In genomic region chr3:130743354-130743753, GRCh38 we compare ENCODE assay signal across 16 cellular contexts. TPM values are rescaled to one million over a fixed set of nuclear protein-coding genes. Genes with fewer than 3 reads are reported as not detected.
DNase-seq lines count a peak whose midpoint lies in the region; ATAC-seq and TF ChIP-seq lines count a peak whose summit lies in the region.
"Had no signal": no experiment of that assay in that cellular context is flagged by ENCODE, and none has a peak within 500 bp of the region (broad histone marks: within the 10 kb centered on the region; RNA-seq: fewer than 3 reads in every experiment).

No MANE protein-coding gene starts in this region.

- peaks cover 25% of the 10 kb centered on the region for H4K20me1 ChIP-seq in Loucy (ENCODE audit: insufficient read depth, low read length, poor library complexity, severe bottlenecking)
- H4K20me1 ChIP-seq in mammary epithelial cell (ENCODE audit: insufficient read depth, low read length), result no peaks in the 10 kb centered on the region
- H4K20me1 ChIP-seq in smooth muscle cell (ENCODE audit: low read depth), result no peaks in the 10 kb centered on the region

- H3K27me3 Mint-ChIP-seq in activated naive CD4-positive, alpha-beta T cell treated with anti-CD3 and anti-CD28 coated beads, Interleukin-2, amount 50 U/mL, for 24 hours, result no peaks in the 10 kb centered on the region
- no peaks in the 10 kb centered on the region for H3K27me3 Mint-ChIP-seq in activated naive CD4-positive, alpha-beta T cell treated with anti-CD3 and anti-CD28 coated beads, Interleukin-2, amount 10 ng/mL, durations not matched to agents 7 days and 5 days
- H3K27me3 Mint-ChIP-seq: activated CD4-positive, alpha-beta memory T cell treated with anti-CD3 and anti-CD28 coated beads, Interleukin-2, amount 10 ng/mL, durations not matched to agents 7 days and 5 days had no signal

- H2AFZ ChIP-seq in Loucy (ENCODE audit: low read length) (no peak overlapping the region), mammary epithelial cell (ENCODE audit: low read depth, low read length) (no peak overlapping the region), smooth muscle cell (ENCODE audit: low read depth) (no peak overlapping the region)
- H2AFZ ChIP-seq: parathyroid adenoma had no signal

- H3K27me3 ChIP-seq in Loucy (ENCODE audit: insufficient read depth, low read length, poor library complexity, severe bottlenecking) (no peaks in the 10 kb centered on the region), mammary epithelial cell (ENCODE audit: insufficient read depth, low read length) (no peaks in the 10 kb centered on the region), smooth muscle cell (ENCODE audit: low read depth) (no peaks in the 10 kb centered on the region)
- H3K27me3 ChIP-seq: brain microvascular endothelial cell, vagina had no signal

- peaks cover 31% of the 10 kb centered on the region for H3K36me3 Mint-ChIP-seq in activated naive CD4-positive, alpha-beta T cell treated with anti-CD3 and anti-CD28 coated beads, Interleukin-2, amount 50 U/mL, for 24 hours
- H3K36me3 Mint-ChIP-seq in activated naive CD4-positive, alpha-beta T cell treated with anti-CD3 and anti-CD28 coated beads, Interleukin-2, amount 10 ng/mL, durations not matched to agents 7 days and 5 days, result peaks cover 38% of the 10 kb centered on the region

- CTCF ChIA-PET in activated naive CD4-positive, alpha-beta T cell treated with anti-CD3 and anti-CD28 coated beads, Interleukin-2, amount 10 ng/mL, durations not matched to agents 7 days and 5 days (lab: Charles Lee), result interaction anchor here (0.5 to 0.6 kb wide), 3 partner anchors 35 to 110 kb away, joined by 3 read pairs; no protein-coding TSS in a partner anchor
- CTCF ChIA-PET in mammary epithelial cell (lab: Charles Lee; ENCODE audit: low non-redundant PET), result no interaction called here

- H3K9ac ChIP-seq in Loucy (ENCODE audit: low read depth, low read length, poor library complexity, severe bottlenecking) (peak overlapping the region; percentile 52), mammary epithelial cell (ENCODE audit: insufficient read depth, low read length) (no peak overlapping the region), smooth muscle cell (ENCODE audit: low read depth) (no peak overlapping the region)
- H3K9ac ChIP-seq: parathyroid adenoma had no signal

- H3K27ac ChIP-seq in mammary epithelial cell (ENCODE audit: insufficient read depth, low read depth, low read length), result no peak overlapping the region
- no peak overlapping the region for H3K27ac ChIP-seq in smooth muscle cell (ENCODE audit: low read depth)
- H3K27ac ChIP-seq: brain microvascular endothelial cell, parathyroid adenoma, vagina had no signal

- peak overlapping the region; percentile 98 for H3K4me2 ChIP-seq in Loucy (ENCODE audit: low read depth, low read length, poor library complexity, severe bottlenecking)
- H3K4me2 ChIP-seq in mammary epithelial cell (ENCODE audit: insufficient read depth, low read depth, low read length), result peak overlapping the region; percentile 20
- peak overlapping the region; percentile 23 for H3K4me2 ChIP-seq in smooth muscle cell

- no peak for DNase-seq in activated naive CD4-positive, alpha-beta T cell treated with anti-CD3 and anti-CD28 coated beads, Interleukin-2, amount 10 ng/mL, durations not matched to agents 7 days and 5 days
- DNase-seq in mammary epithelial cell, result no peak
- no peak for DNase-seq in smooth muscle cell (lab: John Stamatoyannopoulos, UW; ENCODE audit: unreplicated experiment)
- no peak for DNase-seq in DMS153 treated with DMSO at 0.1 percent for 48 hours (lab: John Stamatoyannopoulos, UW; ENCODE audit: unreplicated experiment)
- DNase-seq: activated CD4-positive, alpha-beta memory T cell treated with anti-CD3 and anti-CD28 coated beads, Interleukin-2, amount 10 ng/mL, durations not matched to agents 7 days and 5 days; brain microvascular endothelial cell; kidney glomerular epithelial cell; NCI-H187; NCI-H510A; stimulated activated CD4-positive, alpha-beta T cell treated with anti-CD3 and anti-CD28 coated beads, Interleukin-12 subunit alpha, Interleukin-12 subunit beta, amount 100 ng/mL, for 4 hours had no signal

- H3K9me3 ChIP-seq in Loucy (ENCODE audit: insufficient read depth, low read depth, low read length) (no peaks in the 10 kb centered on the region), mammary epithelial cell (replicated peaks; ENCODE audit: insufficient read depth, low read length) (no peaks in the 10 kb centered on the region), smooth muscle cell (replicated peaks; ENCODE audit: low read depth) (no peaks in the 10 kb centered on the region)
- H3K9me3 ChIP-seq: vagina had no signal

- TF ChIP-seq CTCF in Loucy (conservative IDR thresholded peaks at IDR 0.05; ENCODE audit: low read length) (no peak), mammary epithelial cell (conservative IDR thresholded peaks at IDR 0.05 in 1 of 2, IDR thresholded peaks at IDR 0.05 in 1 of 2; ENCODE audit: extremely low read depth in 1 of 2, insufficient read depth in 1 of 2, low read depth in 1 of 2, low read length in 2 of 2) (no peak), smooth muscle cell (IDR thresholded peaks at IDR 0.05; ENCODE audit: borderline replicate concordance, insufficient read depth, poor library complexity, severe bottlenecking) (no peak)

- in situ Hi-C loops in mammary epithelial cell (cut with MboI; ENCODE audit: low sequenced_read_pairs in 2 of 2), result no loop called here

- no peak for ATAC-seq in HG02678 (IDR thresholded peaks at IDR 0.05; ENCODE audit: unreplicated experiment)
- ATAC-seq in HG03378 (IDR thresholded peaks at IDR 0.05; ENCODE audit: unreplicated experiment), result no peak

- H3K9me3 Mint-ChIP-seq in activated naive CD4-positive, alpha-beta T cell treated with anti-CD3 and anti-CD28 coated beads, Interleukin-2, amount 50 U/mL, for 24 hours, result no peaks in the 10 kb centered on the region
- no peaks in the 10 kb centered on the region for H3K9me3 Mint-ChIP-seq in activated naive CD4-positive, alpha-beta T cell treated with anti-CD3 and anti-CD28 coated beads, Interleukin-2, amount 10 ng/mL, durations not matched to agents 7 days and 5 days
- H3K9me3 Mint-ChIP-seq: activated CD4-positive, alpha-beta memory T cell treated with anti-CD3 and anti-CD28 coated beads, Interleukin-2, amount 10 ng/mL, durations not matched to agents 7 days and 5 days had no signal

- no TSS peak for BruUV-seq in mammary epithelial cell (replicated peaks; lab: Mats Ljungman, UMichigan)

- dilution Hi-C loops in mammary epithelial cell (cut with HindIII; ENCODE audit: low sequenced_read_pairs), result no loop called here

- H3K4me3 ChIP-seq in Loucy (ENCODE audit: low read length, poor library complexity, severe bottlenecking) (peak overlapping the region; percentile 95), mammary epithelial cell (replicated peaks in 1 of 3; ENCODE audit: insufficient read depth in 1 of 3, low read depth in 2 of 3, low read length in 3 of 3) (no peak overlapping the region), smooth muscle cell (no peak overlapping the region)
- H3K4me3 ChIP-seq: vagina had no signal

- H3K4me1 Mint-ChIP-seq in activated naive CD4-positive, alpha-beta T cell treated with anti-CD3 and anti-CD28 coated beads, Interleukin-2, amount 50 U/mL, for 24 hours, result peaks cover 76% of the 10 kb centered on the region
- peaks cover 47% of the 10 kb centered on the region for H3K4me1 Mint-ChIP-seq in activated naive CD4-positive, alpha-beta T cell treated with anti-CD3 and anti-CD28 coated beads, Interleukin-2, amount 10 ng/mL, durations not matched to agents 7 days and 5 days

- intact Hi-C loops in mammary epithelial cell (cut with micrococcal nuclease), result no loop called here

- H3K4me1 ChIP-seq in Loucy (ENCODE audit: insufficient read depth, low read length, poor library complexity, severe bottlenecking), result peaks cover 49% of the 10 kb centered on the region
- H3K4me1 ChIP-seq in mammary epithelial cell (ENCODE audit: insufficient read depth, low read length), result peaks cover 18% of the 10 kb centered on the region
- peaks cover 21% of the 10 kb centered on the region for H3K4me1 ChIP-seq in smooth muscle cell (ENCODE audit: low read depth)
- H3K4me1 ChIP-seq: parathyroid adenoma had no signal

- peak overlapping the region; percentile 73 for H3K4me3 Mint-ChIP-seq in activated naive CD4-positive, alpha-beta T cell treated with anti-CD3 and anti-CD28 coated beads, Interleukin-2, amount 50 U/mL, for 24 hours
- no peak overlapping the region for H3K4me3 Mint-ChIP-seq in activated naive CD4-positive, alpha-beta T cell treated with anti-CD3 and anti-CD28 coated beads, Interleukin-2, amount 10 ng/mL, durations not matched to agents 7 days and 5 days
- H3K4me3 Mint-ChIP-seq: activated CD4-positive, alpha-beta memory T cell treated with anti-CD3 and anti-CD28 coated beads, Interleukin-2, amount 10 ng/mL, durations not matched to agents 7 days and 5 days had no signal

- H3K9me2 ChIP-seq in Loucy (replicated peaks; ENCODE audit: low read depth, low read length), result no peaks in the 10 kb centered on the region

- no peak overlapping the region for H3K27ac Mint-ChIP-seq in activated naive CD4-positive, alpha-beta T cell treated with anti-CD3 and anti-CD28 coated beads, Interleukin-2, amount 50 U/mL, for 24 hours
- no peak overlapping the region for H3K27ac Mint-ChIP-seq in activated naive CD4-positive, alpha-beta T cell treated with anti-CD3 and anti-CD28 coated beads, Interleukin-2, amount 10 ng/mL, durations not matched to agents 7 days and 5 days
- H3K27ac Mint-ChIP-seq: activated CD4-positive, alpha-beta memory T cell treated with anti-CD3 and anti-CD28 coated beads, Interleukin-2, amount 10 ng/mL, durations not matched to agents 7 days and 5 days had no signal

- WGBS in mammary epithelial cell (ENCODE audit: low coverage, missing lambda C conversion rate), result 100% methylated on average over 2 of the region's 2 CpGs
- WGBS in smooth muscle cell (ENCODE audit: low lambda C conversion rate), result 100% methylated on average over 2 of the region's 2 CpGs

- H3F3A ChIP-seq in Loucy (ENCODE audit: low read depth) (no peaks in the 10 kb centered on the region), smooth muscle cell (ENCODE audit: low read depth) (no peaks in the 10 kb centered on the region)

- peaks cover 69% of the 10 kb centered on the region for H3K79me2 ChIP-seq in Loucy (ENCODE audit: insufficient read depth, low read length)
- H3K79me2 ChIP-seq in mammary epithelial cell (ENCODE audit: insufficient read depth, low read length), result peaks cover 78% of the 10 kb centered on the region
- peaks cover 76% of the 10 kb centered on the region for H3K79me2 ChIP-seq in smooth muscle cell (ENCODE audit: low read depth)

- H3K36me3 ChIP-seq in Loucy (ENCODE audit: insufficient read depth, low read length) (no peaks in the 10 kb centered on the region), mammary epithelial cell (ENCODE audit: insufficient read depth, low read length) (peaks cover 2% of the 10 kb centered on the region), smooth muscle cell (ENCODE audit: low read depth) (peaks cover 8% of the 10 kb centered on the region)
- H3K36me3 ChIP-seq: brain microvascular endothelial cell had no signal

RNA-seq across cellular contexts. Expression of gene PIK3R4, which starts 3.3 kb away (rescaled TPM):
- total RNA-seq in mammary epithelial cell (10 to 100 TPM; 19.1 to 31.5 TPM), smooth muscle cell (46.4 and 48.0 TPM in 2 replicates)
- polyA plus RNA-seq in mammary epithelial cell (53.7 TPM), smooth muscle cell (18.3 and 19.7 TPM in 2 replicates)
- 79.1 TPM for polyA minus RNA-seq in mammary epithelial cell

Comparison
In these comparisons a context has a peak if more than half of its experiments do, and no peak if none do; other contexts are left out.
1. H3K4me2 ChIP-seq: peak in every context shown above with its lines; median percentile 98 in Loucy; 23 in smooth muscle cell; 20 in mammary epithelial cell.